15 cellular contexts compared by ENCODE assay signal in genomic region chr1:62722796-62723195, GRCh38. TPM values are rescaled to one million over a fixed set of nuclear protein-coding genes. Genes with fewer than 3 reads are reported as not detected.
DNase-seq lines count a peak whose midpoint lies in the region; ATAC-seq lines count a peak whose summit lies in the region.
"Had no signal": no experiment of that assay in that cellular context is flagged by ENCODE, and none has a peak within 500 bp of the region (broad histone marks: within the 10 kb centered on the region; RNA-seq: fewer than 3 reads in every experiment).

No MANE protein-coding gene starts in this region.

- no peak overlapping the region for H3K4me3 Mint-ChIP-seq in naive thymus-derived CD4-positive, alpha-beta T cell
- H3K4me3 Mint-ChIP-seq: T-cell had no signal

- H3K27me3 Mint-ChIP-seq in naive thymus-derived CD4-positive, alpha-beta T cell, result peaks cover 0 to 8% (median 5%) of the 10 kb centered on the region in 5 donors

- H3K36me3 Mint-ChIP-seq in naive thymus-derived CD4-positive, alpha-beta T cell, result no peaks in the 10 kb centered on the region
- H3K36me3 Mint-ChIP-seq: T-cell had no signal

- in situ Hi-C loops in G401 (cut with HindIII; ENCODE audit: low sequenced_read_pairs) (no loop called here), HAP-1 (cut with MboI; ENCODE audit: low sequenced_read_pairs) (no loop called here)

- H3K27ac Mint-ChIP-seq in naive thymus-derived CD4-positive, alpha-beta T cell, result no peak overlapping the region
- H3K27ac Mint-ChIP-seq: T-cell had no signal

- CTCF ChIA-PET in naive thymus-derived CD4-positive, alpha-beta T cell (lab: Charles Lee), result no interaction called here

- H3K4me3 ChIP-seq in naive thymus-derived CD4-positive, alpha-beta T cell (ENCODE audit: low read length), result no peak overlapping the region
- no peak overlapping the region for H3K4me3 ChIP-seq in HAP-1
- H3K4me3 ChIP-seq: lower lobe of right lung had no signal

- peak; percentile 91 for ATAC-seq in GM18868 (IDR thresholded peaks at IDR 0.05; ENCODE audit: unreplicated experiment)
- ATAC-seq in GM21717 (IDR thresholded peaks at IDR 0.05; ENCODE audit: unreplicated experiment), result peak; percentile 72
- peak; percentile 81 for ATAC-seq in HG03354 (IDR thresholded peaks at IDR 0.05; ENCODE audit: poor library complexity, severe bottlenecking, unreplicated experiment)
- peak; percentile 44 for ATAC-seq in naive thymus-derived CD4-positive, alpha-beta T cell
- ATAC-seq: T-cell had no signal

- DNase-seq in naive thymus-derived CD4-positive, alpha-beta T cell, result no peak
- DNase-seq in G401 (ENCODE audit: low spot score), result no peak
- no peak for DNase-seq in HAP-1 (ENCODE audit: low spot score in 2 of 2)
- no peak for DNase-seq in 8988T
- DNase-seq: effector CD4-positive, alpha-beta T cell; head of caudate nucleus; lower lobe of right lung; NCI-H1092; NCI-H748 treated with DMSO at 0.1 percent for 48 hours; stimulated activated CD4-positive, alpha-beta T cell treated with anti-CD3 and anti-CD28 coated beads, Interleukin-4, amount 100 ng/mL, for 24 hours; T-cell had no signal

- peaks cover 0 to 2% (median 0%) of the 10 kb centered on the region in 11 donors for H3K9me3 Mint-ChIP-seq in naive thymus-derived CD4-positive, alpha-beta T cell
- H3K9me3 Mint-ChIP-seq: T-cell had no signal

- H3K4me1 ChIP-seq in naive thymus-derived CD4-positive, alpha-beta T cell (ENCODE audit: control insufficient read depth in 2 of 2, insufficient read depth in 2 of 2, low read length in 2 of 2), result no peaks in the 10 kb centered on the region
- peaks cover 2% of the 10 kb centered on the region; the same call in 1 of the 2 replicates for H3K4me1 ChIP-seq in HAP-1
- H3K4me1 ChIP-seq: parathyroid adenoma had no signal

- POLR2A ChIA-PET in naive thymus-derived CD4-positive, alpha-beta T cell (lab: Charles Lee), result no interaction called here

- no peaks in the 10 kb centered on the region for H3K36me3 ChIP-seq in naive thymus-derived CD4-positive, alpha-beta T cell (ENCODE audit: control insufficient read depth in 2 of 3, insufficient read depth in 3 of 3, low read length in 3 of 3)
- H3K36me3 ChIP-seq in HAP-1 (replicated peaks), result no peaks in the 10 kb centered on the region
- H3K36me3 ChIP-seq: lower lobe of right lung had no signal

- intact Hi-C loops in naive thymus-derived CD4-positive, alpha-beta T cell (cut with micrococcal nuclease), result no loop called here

- no peaks in the 10 kb centered on the region for H3K27me3 ChIP-seq in naive thymus-derived CD4-positive, alpha-beta T cell (ENCODE audit: control insufficient read depth in 2 of 2, insufficient read depth in 2 of 2, low read length in 2 of 2)
- no peaks in the 10 kb centered on the region for H3K27me3 ChIP-seq in HAP-1 (ENCODE audit: low read depth)

- H3K9me3 ChIP-seq in naive thymus-derived CD4-positive, alpha-beta T cell (ENCODE audit: control insufficient read depth in 2 of 3, low read length in 3 of 3), result no peaks in the 10 kb centered on the region
- H3K9me3 ChIP-seq in HAP-1, result no peaks in the 10 kb centered on the region
- H3K9me3 ChIP-seq: lower lobe of right lung had no signal

- peaks cover 0 to 8% (median 0%) of the 10 kb centered on the region in 7 donors for H3K4me1 Mint-ChIP-seq in naive thymus-derived CD4-positive, alpha-beta T cell

- H3K27ac ChIP-seq in naive thymus-derived CD4-positive, alpha-beta T cell (ENCODE audit: low read depth, low read length), result no peak overlapping the region
- H3K27ac ChIP-seq: lower lobe of right lung, parathyroid adenoma had no signal

RNA-seq across cellular contexts. Expression of gene DOCK7, which starts 34.6 kb away (rescaled TPM):
- total RNA-seq in naive thymus-derived CD4-positive, alpha-beta T cell, result 10 to 100 TPM in 3 of 5 experiments, 1 to 10 TPM in 2; 5.1 to 15.0 (median 12.4) TPM
- 1 to 10 TPM; 1.6 to 6.0 TPM for polyA plus RNA-seq in naive thymus-derived CD4-positive, alpha-beta T cell
- total RNA-seq in G401 (2014; rRNA removed; shearing (Covaris generic)), result 24.7 and 105 TPM in 2 replicates
